9 cellular contexts compared by ENCODE assay signal in genomic region chr17:37089998-37090397, GRCh38.
DNase-seq lines count a peak whose midpoint lies in the region; TF ChIP-seq lines count a peak whose summit lies in the region.
"Had no signal": no experiment of that assay in that cellular context is flagged by ENCODE, and none has a peak within 500 bp of the region (broad histone marks: within the 10 kb centered on the region; RNA-seq: fewer than 3 reads in every experiment).

No MANE protein-coding gene starts in this region.

- in situ Hi-C loops in GM13977 (cut with MboI; ENCODE audit: low pct_unique_long_range_greater_than_20kb, low sequenced_read_pairs, unreplicated experiment): no loop called here

- H3K4me3 ChIP-seq in adrenal gland (no peak overlapping the region), Caco-2 (ENCODE audit: low read depth, low read length) (no peak overlapping the region), esophagus squamous epithelium (no peak overlapping the region)
- H3K4me3 ChIP-seq: thoracic aorta had no signal

- peak overlapping the region; percentile 86 for H3K27ac Mint-ChIP-seq in activated T-helper 2 cell treated with anti-CD3 and anti-CD28 coated beads, Interferon-gamma antibody, Interleukin-2, Interleukin-4, amounts not matched to agents 10 μg/mL and 5 μg/mL and 100 μg/mL, durations not matched to agents 14 hours and 24 hours and 36 hours
- H3K27ac Mint-ChIP-seq in Caco-2 (ENCODE audit: unreplicated experiment): no peak overlapping the region

- peak overlapping the region; percentile 59 for H3K27ac ChIP-seq in KOPT-K1 (ENCODE audit: low read depth, low read length, poor library complexity, severe bottlenecking)
- peak overlapping the region in 1 of 5 donors; percentile 45 for H3K27ac ChIP-seq in adrenal gland
- H3K27ac ChIP-seq in esophagus squamous epithelium: peak overlapping the region in 2 of 4 donors; percentile 11 to 49

- peaks cover 58% of the 10 kb centered on the region for H3K4me1 Mint-ChIP-seq in activated T-helper 2 cell treated with anti-CD3 and anti-CD28 coated beads, Interferon-gamma antibody, Interleukin-2, Interleukin-4, amounts not matched to agents 10 μg/mL and 5 μg/mL and 100 μg/mL, durations not matched to agents 14 hours and 24 hours and 36 hours (ENCODE audit: low read depth)
- H3K4me1 Mint-ChIP-seq in Caco-2 (ENCODE audit: low read depth, unreplicated experiment): no peaks in the 10 kb centered on the region

- H3K9me3 Mint-ChIP-seq in activated T-helper 2 cell treated with anti-CD3 and anti-CD28 coated beads, Interferon-gamma antibody, Interleukin-2, Interleukin-4, amounts not matched to agents 10 μg/mL and 5 μg/mL and 100 μg/mL, durations not matched to agents 14 hours and 24 hours and 36 hours: no peaks in the 10 kb centered on the region
- H3K9me3 Mint-ChIP-seq in Caco-2 (ENCODE audit: unreplicated experiment): no peaks in the 10 kb centered on the region

- peaks cover 93% of the 10 kb centered on the region for H3K36me3 ChIP-seq in KOPT-K1 (ENCODE audit: insufficient read depth, low read length)
- H3K36me3 ChIP-seq in adrenal gland (replicated peaks in 1 of 2): peaks cover 0 to 24% of the 10 kb centered on the region in 2 donors
- H3K36me3 ChIP-seq in Caco-2 (ENCODE audit: control insufficient read depth, insufficient read depth, low read length): no peaks in the 10 kb centered on the region; the same call in none of the 2 replicates
- peaks cover 8 to 99% (median 15%) of the 10 kb centered on the region in 3 donors for H3K36me3 ChIP-seq in esophagus squamous epithelium

- peaks cover 4 to 6% of the 10 kb centered on the region in 2 donors for H3K4me1 ChIP-seq in adrenal gland (replicated peaks in 1 of 2)
- H3K4me1 ChIP-seq in Caco-2: peaks cover 10% of the 10 kb centered on the region; the same call in 1 of the 2 replicates
- H3K4me1 ChIP-seq in esophagus squamous epithelium: peaks cover 6 to 23% (median 9%) of the 10 kb centered on the region in 3 donors

- no peak for TF ChIP-seq POLR2A in adrenal gland (IDR thresholded peaks at IDR 0.05)
- no peak for TF ChIP-seq POLR2A in esophagus squamous epithelium (IDR thresholded peaks at IDR 0.05)

- 39 to 51% (median 45%) methylated on average over 6 of the region's 6 CpGs for WGBS in adrenal gland, 4 donors
- WGBS in esophagus squamous epithelium, 2 donors: 43 to 56% methylated on average over 6 of the region's 6 CpGs

- CTCF ChIA-PET in Caco-2 (lab: Charles Lee): no interaction called here

- intact Hi-C loops in activated T-helper 2 cell treated with anti-CD3 and anti-CD28 coated beads, Interferon-gamma antibody, Interleukin-2, Interleukin-4, amounts not matched to agents 10 μg/mL and 5 μg/mL and 100 μg/mL, durations not matched to agents 14 hours and 24 hours and 36 hours (cut with micrococcal nuclease): no loop called here
- intact Hi-C loops in adrenal gland (cut with DNase I) (no loop called here), Caco-2 (cut with micrococcal nuclease; ENCODE audit: unreplicated experiment) (loop anchor here (5.0 kb wide), 1 partner anchor 82 kb away; no protein-coding TSS in a partner anchor), esophagus squamous epithelium (cut with DNase I) (no loop called here)

- no TSS peak for BruUV-seq in Caco-2 (replicated peaks; lab: Mats Ljungman, UMichigan)

- POLR2A ChIA-PET in Caco-2 (lab: Charles Lee): no interaction called here

- H3K27me3 Mint-ChIP-seq in activated T-helper 2 cell treated with anti-CD3 and anti-CD28 coated beads, Interferon-gamma antibody, Interleukin-2, Interleukin-4, amounts not matched to agents 10 μg/mL and 5 μg/mL and 100 μg/mL, durations not matched to agents 14 hours and 24 hours and 36 hours (ENCODE audit: low read depth): no peaks in the 10 kb centered on the region
- H3K27me3 Mint-ChIP-seq in Caco-2 (ENCODE audit: insufficient read depth, unreplicated experiment): no peaks in the 10 kb centered on the region

- DNase-seq in GM13977 (ENCODE audit: low spot score) (peak; percentile 65), pulmonary artery endothelial cell (ENCODE audit: low read depth, low spot score) (peak; percentile 32), adrenal gland (no peak), Caco-2 (no peak), A172 (ENCODE audit: low spot score) (no peak), esophagus squamous epithelium (lab: John Stamatoyannopoulos, UW) (no peak)
- peak; percentile 43 for DNase-seq in activated T-helper 2 cell treated with anti-CD3 and anti-CD28 coated beads, Interferon-gamma antibody, Interleukin-2, Interleukin-4, amounts not matched to agents 10 μg/mL and 5 μg/mL and 100 μg/mL, durations not matched to agents 14 hours and 24 hours and 36 hours (ENCODE audit: low spot score)

- H3K27me3 ChIP-seq in adrenal gland (no peaks in the 10 kb centered on the region), Caco-2 (replicated peaks; ENCODE audit: control insufficient read depth, insufficient read depth, low read length) (no peaks in the 10 kb centered on the region), esophagus squamous epithelium (no peaks in the 10 kb centered on the region)

- peaks cover 52% of the 10 kb centered on the region for H3K36me3 Mint-ChIP-seq in activated T-helper 2 cell treated with anti-CD3 and anti-CD28 coated beads, Interferon-gamma antibody, Interleukin-2, Interleukin-4, amounts not matched to agents 10 μg/mL and 5 μg/mL and 100 μg/mL, durations not matched to agents 14 hours and 24 hours and 36 hours (ENCODE audit: low read depth)
- H3K36me3 Mint-ChIP-seq in Caco-2 (ENCODE audit: insufficient read depth, unreplicated experiment): peaks cover 65% of the 10 kb centered on the region

- H3K9me3 ChIP-seq in KOPT-K1 (ENCODE audit: insufficient read depth, low read length, poor library complexity, severe bottlenecking): no peaks in the 10 kb centered on the region
- H3K9me3 ChIP-seq in adrenal gland (replicated peaks in 1 of 3): no peaks in the 10 kb centered on the region
- no peaks in the 10 kb centered on the region for H3K9me3 ChIP-seq in Caco-2
- H3K9me3 ChIP-seq in esophagus squamous epithelium: no peaks in the 10 kb centered on the region
- H3K9me3 ChIP-seq: thoracic aorta had no signal

- TF ChIP-seq CTCF in GM13977 (IDR thresholded peaks at IDR 0.05; ENCODE audit: extremely low read depth, insufficient read depth, missing control alignments) (no peak), adrenal gland (IDR thresholded peaks at IDR 0.05) (no peak), Caco-2 (IDR thresholded peaks at IDR 0.05; ENCODE audit: insufficient read depth in 1 of 2, low read depth in 1 of 2, low read length in 1 of 2, severe bottlenecking in 1 of 2, unreplicated experiment in 1 of 2) (no peak), esophagus squamous epithelium (IDR thresholded peaks at IDR 0.05) (no peak)

- peak overlapping the region; percentile 56 for H3K4me3 Mint-ChIP-seq in activated T-helper 2 cell treated with anti-CD3 and anti-CD28 coated beads, Interferon-gamma antibody, Interleukin-2, Interleukin-4, amounts not matched to agents 10 μg/mL and 5 μg/mL and 100 μg/mL, durations not matched to agents 14 hours and 24 hours and 36 hours (ENCODE audit: low read depth)
- no peak overlapping the region for H3K4me3 Mint-ChIP-seq in Caco-2 (ENCODE audit: unreplicated experiment)

Comparison
In these comparisons a context has a peak if more than half of its experiments do, and no peak if none do; other contexts are left out.
1. DNase-seq: peak in GM13977 (single experiment), activated T-helper 2 cell treated with anti-CD3 and anti-CD28 coated beads, Interferon-gamma antibody, Interleukin-2, Interleukin-4, amounts not matched to agents 10 μg/mL and 5 μg/mL and 100 μg/mL, durations not matched to agents 14 hours and 24 hours and 36 hours (single experiment) and pulmonary artery endothelial cell (single experiment); none in adrenal gland (0 of 7), Caco-2 (0 of 2), A172 (single experiment) and esophagus squamous epithelium (single experiment).